8 cellular contexts compared by ENCODE assay signal in the genomic region with DNA sequence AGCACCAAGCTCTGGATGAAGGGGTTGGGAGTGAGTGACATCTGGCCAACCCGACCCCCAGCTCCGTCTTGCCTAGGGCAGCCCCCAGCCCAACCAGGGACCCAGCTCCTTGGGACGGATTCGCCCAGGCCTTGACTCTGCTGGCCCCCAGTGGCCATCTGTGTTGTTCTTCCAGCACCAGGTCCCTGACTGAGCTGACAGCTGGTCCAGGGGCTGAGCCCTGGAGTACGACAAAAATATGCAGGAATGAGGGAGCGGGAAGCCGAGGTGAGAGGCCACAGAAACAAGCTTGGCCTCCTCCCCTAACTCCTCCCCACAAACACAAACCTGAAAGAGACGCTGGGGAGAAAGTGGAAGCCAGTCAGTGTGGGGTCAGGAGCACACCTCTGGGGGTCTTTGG. TPM values are rescaled to one million over a fixed set of nuclear protein-coding genes. Genes with fewer than 3 reads are reported as not detected.
DNase-seq lines count a peak whose midpoint lies in the region; ATAC-seq and TF ChIP-seq lines count a peak whose summit lies in the region.
"Had no signal": no experiment of that assay in that cellular context is flagged by ENCODE, and none has a peak within 500 bp of the region (broad histone marks: within the 10 kb centered on the region; RNA-seq: fewer than 3 reads in every experiment).

No MANE protein-coding gene starts in this region.

- no peak overlapping the region for H3K27ac ChIP-seq in smooth muscle cell (ENCODE audit: low read depth)
- H3K27ac ChIP-seq in MM.1S (ENCODE audit: low read length), result no peak overlapping the region
- H3K27ac ChIP-seq: SJSA1 had no signal

- no peaks in the 10 kb centered on the region for H3K79me2 ChIP-seq in smooth muscle cell (ENCODE audit: low read depth)
- H3K79me2 ChIP-seq in MM.1S (ENCODE audit: low read length), result no peaks in the 10 kb centered on the region

- H3K9me3 ChIP-seq in smooth muscle cell (replicated peaks; ENCODE audit: low read depth), result no peaks in the 10 kb centered on the region
- H3K9me3 ChIP-seq in MM.1S (replicated peaks; ENCODE audit: insufficient read depth, low read length), result no peaks in the 10 kb centered on the region
- H3K9me3 ChIP-seq: SJSA1 had no signal

- H3K4me3 ChIP-seq in GM06990 (replicated peaks; ENCODE audit: low read depth, low read length) (no peak overlapping the region), smooth muscle cell (no peak overlapping the region), MM.1S (ENCODE audit: low read length) (no peak overlapping the region)
- H3K4me3 ChIP-seq: SJSA1 had no signal

- no peaks in the 10 kb centered on the region for H3F3A ChIP-seq in smooth muscle cell (ENCODE audit: low read depth)
- H3F3A ChIP-seq in MM.1S (ENCODE audit: insufficient read depth, low read length), result no peaks in the 10 kb centered on the region

- WGBS in smooth muscle cell (ENCODE audit: low lambda C conversion rate), result 3% methylated on average over 8 of the region's 8 CpGs

- ATAC-seq in left ventricle myocardium superior (peak; percentile 69), HG02798 (IDR thresholded peaks at IDR 0.05; ENCODE audit: poor library complexity, unreplicated experiment) (no peak)

- H2AFZ ChIP-seq in smooth muscle cell (ENCODE audit: low read depth) (no peak overlapping the region), MM.1S (ENCODE audit: low read length) (no peak overlapping the region)

- no peak overlapping the region for H3K9ac ChIP-seq in smooth muscle cell (ENCODE audit: low read depth)
- H3K9ac ChIP-seq in MM.1S (ENCODE audit: low read length), result no peak overlapping the region

- no peaks in the 10 kb centered on the region for H4K20me1 ChIP-seq in smooth muscle cell (ENCODE audit: low read depth)
- no peaks in the 10 kb centered on the region for H4K20me1 ChIP-seq in MM.1S (ENCODE audit: insufficient read depth, low read length)

- TF ChIP-seq CTCF in GM06990 (IDR thresholded peaks at IDR 0.05; ENCODE audit: insufficient read depth, low read length, poor library complexity, severe bottlenecking) (peak; percentile 71), smooth muscle cell (IDR thresholded peaks at IDR 0.05; ENCODE audit: borderline replicate concordance, insufficient read depth, poor library complexity, severe bottlenecking) (peak; percentile 61), MM.1S (IDR thresholded peaks at IDR 0.05; ENCODE audit: low read length) (no peak)

- H3K36me3 ChIP-seq in GM06990 (ENCODE audit: control insufficient read depth, insufficient read depth, low read length) (no peaks in the 10 kb centered on the region), smooth muscle cell (ENCODE audit: low read depth) (no peaks in the 10 kb centered on the region), MM.1S (replicated peaks; ENCODE audit: insufficient read depth, low read length) (no peaks in the 10 kb centered on the region)
- H3K36me3 ChIP-seq: SJSA1 had no signal

- no peak for DNase-seq in GM06990 (ENCODE audit: extremely low read depth, insufficient read length)
- DNase-seq in LoVo (ENCODE audit: low spot score), result peak; percentile 20
- DNase-seq in activated CD8-positive, alpha-beta memory T cell treated with anti-CD3 and anti-CD28 coated beads for 48 hours (ENCODE audit: low read depth in 2 of 3, low spot score in 2 of 3), result peak in 2 of 3 experiments; percentile 10 to 35
- DNase-seq in left ventricle myocardium superior, result peak; percentile 82
- no peak for DNase-seq in smooth muscle cell (lab: John Stamatoyannopoulos, UW; ENCODE audit: unreplicated experiment)
- DNase-seq in MM.1S, result no peak

- no peaks in the 10 kb centered on the region for H3K9me2 ChIP-seq in MM.1S (replicated peaks; ENCODE audit: insufficient read depth, low read length)

- H3K4me2 ChIP-seq in smooth muscle cell, result no peak overlapping the region
- no peak overlapping the region for H3K4me2 ChIP-seq in MM.1S (ENCODE audit: low read depth, low read length)

- H3K27me3 ChIP-seq in GM06990 (replicated peaks; ENCODE audit: control insufficient read depth, insufficient read depth, low read length), result peaks cover 1% of the 10 kb centered on the region; the same call in 1 of the 2 replicates
- H3K27me3 ChIP-seq in smooth muscle cell (ENCODE audit: low read depth), result peaks cover 13% of the 10 kb centered on the region
- peaks cover 81% of the 10 kb centered on the region for H3K27me3 ChIP-seq in MM.1S (replicated peaks; ENCODE audit: insufficient read depth, low read length)

- H3K4me1 ChIP-seq in smooth muscle cell (ENCODE audit: low read depth), result no peaks in the 10 kb centered on the region
- no peaks in the 10 kb centered on the region for H3K4me1 ChIP-seq in MM.1S (ENCODE audit: low read length)
- H3K4me1 ChIP-seq: SJSA1 had no signal

- intact Hi-C loops in left ventricle myocardium superior (cut with micrococcal nuclease), result no loop called here

RNA-seq across cellular contexts. Expression of a gene that starts 55.0 kb away (rescaled TPM):
- total RNA-seq in left ventricle myocardium superior (not detected), smooth muscle cell (not detected in 2 replicates)
- not detected in 2 replicates for polyA plus RNA-seq in smooth muscle cell
- total RNA-seq: SJSA1 had no signal

Comparison
In these comparisons a context has a peak if more than half of its experiments do, and no peak if none do; other contexts are left out.
1. DNase-seq: peak in LoVo (single experiment), activated CD8-positive, alpha-beta memory T cell treated with anti-CD3 and anti-CD28 coated beads for 48 hours (2 of 3) and left ventricle myocardium superior (single experiment); none in GM06990 (single experiment), smooth muscle cell (single experiment) and MM.1S (single experiment).